1 cellular context compared by ENCODE assay signal in the genomic region with DNA sequence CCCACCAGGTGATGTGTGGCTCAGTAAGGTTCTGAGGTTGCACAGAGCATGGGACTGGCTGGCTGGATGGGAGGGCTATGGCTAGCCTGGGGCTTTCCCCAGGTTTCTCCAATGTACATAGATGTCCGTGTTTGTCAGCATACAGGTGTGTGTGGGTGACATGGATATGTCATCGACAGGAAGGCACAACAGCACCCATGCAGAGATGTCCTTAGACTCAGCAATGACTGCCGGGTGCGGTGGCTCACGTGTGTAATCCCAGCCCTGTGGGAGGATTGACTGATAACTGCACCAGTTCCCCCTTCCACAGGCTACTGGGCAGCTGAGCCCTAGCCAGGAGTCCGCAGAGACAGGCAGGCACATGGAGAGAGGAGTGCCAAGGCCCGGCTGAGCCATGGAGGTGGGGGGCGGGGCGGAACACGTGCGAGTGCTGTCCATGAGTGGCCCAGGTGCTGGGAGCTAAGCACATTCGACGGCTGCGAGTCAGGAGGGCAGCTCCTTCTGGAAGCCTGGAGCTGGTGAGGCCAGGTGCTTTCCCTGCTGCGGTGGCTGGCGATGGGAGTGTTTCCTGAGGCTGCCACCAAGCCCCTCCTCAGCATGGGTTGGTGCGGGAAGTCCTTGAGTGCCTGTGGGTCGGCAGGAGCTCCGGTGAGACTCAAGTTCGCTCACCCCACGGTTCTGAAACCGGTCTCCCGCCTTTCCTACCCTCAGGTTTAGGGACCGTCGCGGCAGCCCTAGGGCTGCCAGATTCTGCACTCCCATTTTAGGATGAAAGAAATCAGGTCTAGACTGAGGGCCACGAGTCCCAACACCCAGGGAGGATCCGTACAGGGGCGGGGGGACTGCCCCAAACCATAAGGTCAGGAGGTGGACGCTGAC.
TF ChIP-seq lines count a peak whose summit lies in the region.

No MANE protein-coding gene starts in this region.

TF ChIP-seq in HEK293, 187 proteins besides CTCF, POLR2A, EP300 and RAD21 (continued from another document):
- TF ChIP-seq, protein P1, sequence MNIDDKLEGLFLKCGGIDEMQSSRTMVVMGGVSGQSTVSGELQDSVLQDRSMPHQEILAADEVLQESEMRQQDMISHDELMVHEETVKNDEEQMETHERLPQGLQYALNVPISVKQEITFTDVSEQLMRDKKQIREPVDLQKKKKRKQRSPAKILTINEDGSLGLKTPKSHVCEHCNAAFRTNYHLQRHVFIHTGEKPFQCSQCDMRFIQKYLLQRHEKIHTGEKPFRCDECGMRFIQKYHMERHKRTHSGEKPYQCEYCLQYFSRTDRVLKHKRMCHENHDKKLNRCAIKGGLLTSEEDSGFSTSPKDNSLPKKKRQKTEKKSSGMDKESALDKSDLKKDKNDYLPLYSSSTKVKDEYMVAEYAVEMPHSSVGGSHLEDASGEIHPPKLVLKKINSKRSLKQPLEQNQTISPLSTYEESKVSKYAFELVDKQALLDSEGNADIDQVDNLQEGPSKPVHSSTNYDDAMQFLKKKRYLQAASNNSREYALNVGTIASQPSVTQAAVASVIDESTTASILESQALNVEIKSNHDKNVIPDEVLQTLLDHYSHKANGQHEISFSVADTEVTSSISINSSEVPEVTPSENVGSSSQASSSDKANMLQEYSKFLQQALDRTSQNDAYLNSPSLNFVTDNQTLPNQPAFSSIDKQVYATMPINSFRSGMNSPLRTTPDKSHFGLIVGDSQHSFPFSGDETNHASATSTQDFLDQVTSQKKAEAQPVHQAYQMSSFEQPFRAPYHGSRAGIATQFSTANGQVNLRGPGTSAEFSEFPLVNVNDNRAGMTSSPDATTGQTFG (tag by site-specific recombination; IDR thresholded peaks at IDR 0.05; ENCODE audit: borderline replicate concordance) = no peak
- peak; percentile 98 for TF ChIP-seq ZBTB48 (tag by site-specific recombination; IDR thresholded peaks at IDR 0.05)
- TF ChIP-seq ZNF777 (tag by site-specific recombination; IDR thresholded peaks at IDR 0.05; ENCODE audit: borderline replicate concordance) = peak; percentile 52; the same call in 1 of the 2 replicates
- 0 out of 2 replicates have a peak, but pooled peaks have one; percentile 10 for TF ChIP-seq ZNF600 (tag by site-specific recombination; IDR thresholded peaks at IDR 0.05)
- no peak for TF ChIP-seq ZNF658 (tag by site-specific recombination; IDR thresholded peaks at IDR 0.05)
- no peak for TF ChIP-seq ZNF391 (tag by site-specific recombination; IDR thresholded peaks at IDR 0.05; ENCODE audit: borderline replicate concordance, low read depth)
- no peak for TF ChIP-seq ZIC2 (tag by site-specific recombination; IDR thresholded peaks at IDR 0.05)
- TF ChIP-seq ZNF335 (tag by site-specific recombination; conservative IDR thresholded peaks at IDR 0.05) = peak; percentile 90
